In genomic region chr4:147732516-147733193, GRCh38 we compare ENCODE assay signal across 8 cellular contexts. TPM values are rescaled to one million over a fixed set of nuclear protein-coding genes. Genes with fewer than 3 reads are reported as not detected.
DNase-seq lines count a peak whose midpoint lies in the region; ATAC-seq and TF ChIP-seq lines count a peak whose summit lies in the region.

No MANE protein-coding gene starts in this region.

- no peak for TF ChIP-seq CTCF in type B pancreatic cell (conservative IDR thresholded peaks at IDR 0.05)

- H3K4me1 ChIP-seq in ACC112 (ENCODE audit: control insufficient read depth, insufficient read depth, low read length, unreplicated experiment) (peaks cover 29% of the 10 kb centered on the region), SJSA1 (replicated peaks) (peaks cover 49% of the 10 kb centered on the region), mesodermal cell (ENCODE audit: control insufficient read depth, insufficient read depth, low read length, poor library complexity, severe bottlenecking) (peaks cover 42% of the 10 kb centered on the region)

- H3K27me3 ChIP-seq in ACC112 (ENCODE audit: insufficient read depth, low read length) (no peaks in the 10 kb centered on the region), SJSA1 (replicated peaks) (no peaks in the 10 kb centered on the region)

- H3K4me1 Mint-ChIP-seq in effector memory CD8-positive, alpha-beta T cell (ENCODE audit: low read depth in 2 of 2): peaks cover 34% of the 10 kb centered on the region in 2 donors
- H3K4me1 Mint-ChIP-seq in type B pancreatic cell (ENCODE audit: unreplicated experiment): peaks cover 46% of the 10 kb centered on the region

- peak overlapping the region; percentile 74 to 92 for H3K27ac Mint-ChIP-seq in effector memory CD8-positive, alpha-beta T cell
- H3K27ac Mint-ChIP-seq in type B pancreatic cell: peak overlapping the region; percentile 82

- H3K79me2 ChIP-seq in ACC112 (ENCODE audit: control insufficient read depth, insufficient read depth, low read length, unreplicated experiment): peaks cover 56% of the 10 kb centered on the region

- no peaks in the 10 kb centered on the region for H3K9me3 ChIP-seq in SJSA1 (replicated peaks)
- H3K9me3 ChIP-seq in mesodermal cell (ENCODE audit: control insufficient read depth, low read length): no peaks in the 10 kb centered on the region

- H3K27ac ChIP-seq in ACC112 (ENCODE audit: low read depth, low read length) (peak overlapping the region; percentile 50), SJSA1 (peak overlapping the region; percentile 73), mesodermal cell (ENCODE audit: low read depth, low read length, severe bottlenecking) (peak overlapping the region; percentile 52)

- ATAC-seq in GM18498 (IDR thresholded peaks at IDR 0.05; ENCODE audit: unreplicated experiment) (peak; percentile 27), HG03039 (IDR thresholded peaks at IDR 0.05; ENCODE audit: unreplicated experiment) (peak; percentile 9)
- peak; percentile 12 for ATAC-seq in effector memory CD8-positive, alpha-beta T cell (replicated peaks)

- no peaks in the 10 kb centered on the region for H3K27me3 Mint-ChIP-seq in effector memory CD8-positive, alpha-beta T cell
- peaks cover 12% of the 10 kb centered on the region for H3K27me3 Mint-ChIP-seq in type B pancreatic cell

- DNase-seq in SJSA1 (ENCODE audit: low read depth in 1 of 2, low spot score in 2 of 2) (peak in 1 of 2 experiments; percentile 52), type B pancreatic cell (ENCODE audit: extremely low spot score, unreplicated experiment) (peak; percentile 76), SHP77 (lab: John Stamatoyannopoulos, UW) (no peak)
- peak in 1 of 3 experiments; percentile 5 for DNase-seq in effector memory CD8-positive, alpha-beta T cell

- peak overlapping the region; percentile 43 for H2AFZ ChIP-seq in ACC112 (ENCODE audit: low read length, unreplicated experiment)

- H3K4me3 Mint-ChIP-seq in effector memory CD8-positive, alpha-beta T cell: peak overlapping the region; percentile 93
- peak overlapping the region; percentile 95 for H3K4me3 Mint-ChIP-seq in type B pancreatic cell

- WGBS in mesodermal cell (ENCODE audit: insufficient coverage in 2 of 2), 2 experiments: 0 to 2% methylated on average over 25 to 26 of the region's 36 CpGs

- H3K36me3 ChIP-seq in ACC112 (ENCODE audit: insufficient read depth, low read length) (no peaks in the 10 kb centered on the region), SJSA1 (peaks cover 6% of the 10 kb centered on the region), mesodermal cell (ENCODE audit: control insufficient read depth, insufficient read depth, low read length) (no peaks in the 10 kb centered on the region)

- H3K4me3 ChIP-seq in ACC112 (ENCODE audit: low read depth, low read length) (peak overlapping the region; percentile 87), SJSA1 (peak overlapping the region; percentile 91), mesodermal cell (ENCODE audit: extremely low read depth, insufficient read depth, low read length, poor library complexity, severe bottlenecking) (peak overlapping the region; percentile 84)

- no peaks in the 10 kb centered on the region for H3K9me3 Mint-ChIP-seq in effector memory CD8-positive, alpha-beta T cell
- H3K9me3 Mint-ChIP-seq in type B pancreatic cell: peaks cover 4% of the 10 kb centered on the region

- H3K36me3 Mint-ChIP-seq in effector memory CD8-positive, alpha-beta T cell (ENCODE audit: insufficient read depth): peaks cover 9% of the 10 kb centered on the region
- H3K36me3 Mint-ChIP-seq in type B pancreatic cell: no peaks in the 10 kb centered on the region

RNA-seq across cellular contexts. Expression of gene ARHGAP10, which starts 0.8 kb away (rescaled TPM):
- total RNA-seq in SJSA1 (2014; rRNA removed; shearing (Covaris generic)): 24.5 and 36.9 TPM in 2 replicates
- polyA plus RNA-seq in mesodermal cell (2013, experiment 1 of 2): 13.1 TPM
- 16.7 TPM for polyA plus RNA-seq in mesodermal cell (2013, experiment 2 of 2)
- 25.2 and 25.5 TPM in 2 replicates for total RNA-seq in type B pancreatic cell (ENCODE audit: low replicate concordance)

RNA-seq across cellular contexts. Expression of gene PRMT9, which starts 48.7 kb away (rescaled TPM):
- total RNA-seq in SJSA1 (2014; rRNA removed; shearing (Covaris generic)): 7.4 and 7.8 TPM in 2 replicates
- polyA plus RNA-seq in mesodermal cell (2013, experiment 1 of 2): 7.8 TPM
- polyA plus RNA-seq in mesodermal cell (2013, experiment 2 of 2): 6.7 TPM
- total RNA-seq in type B pancreatic cell (ENCODE audit: low replicate concordance): 9.2 and 12.5 TPM in 2 replicates
